26 cellular contexts compared by ENCODE assay signal in genomic region chr15:32829441-32829840, GRCh38.
"Had no signal": no experiment of that assay in that cellular context is flagged by ENCODE, and none has a peak within 500 bp of the region (broad histone marks: within the 10 kb centered on the region; RNA-seq: fewer than 3 reads in every experiment).

No MANE protein-coding gene starts in this region.

- H3K4me1 Mint-ChIP-seq: activated naive CD8-positive, alpha-beta T cell treated with anti-CD3 and anti-CD28 coated beads, Interleukin-2, amount 50 U/mL, for 24 hours; brain had no signal

- H3K4me3 Mint-ChIP-seq: activated CD4-positive, alpha-beta memory T cell treated with anti-CD3 and anti-CD28 coated beads for 36 hours; activated naive CD8-positive, alpha-beta T cell treated with anti-CD3 and anti-CD28 coated beads, Interleukin-2, amount 50 U/mL, for 24 hours; activated T-cell treated with anti-CD3 and anti-CD28 coated beads, Interleukin-2, amount 50 U/mL, for 72 hours; brain; memory B cell; nephron progenitor cell had no signal

- H3K36me3 ChIP-seq: esophagus muscularis mucosa, gastroesophageal sphincter, heart right ventricle, right lobe of liver, uterus had no signal

- H3K4me1 ChIP-seq: heart right ventricle, right lobe of liver, testis, uterus had no signal

- H3K4me3 ChIP-seq: dorsolateral prefrontal cortex, esophagus muscularis mucosa, gastroesophageal sphincter, heart right ventricle, right lobe of liver, testis, uterus had no signal

- H3K27ac Mint-ChIP-seq: activated CD4-positive, alpha-beta memory T cell treated with anti-CD3 and anti-CD28 coated beads for 36 hours; activated naive CD8-positive, alpha-beta T cell treated with anti-CD3 and anti-CD28 coated beads, Interleukin-2, amount 50 U/mL, for 24 hours; activated T-cell treated with anti-CD3 and anti-CD28 coated beads, Interleukin-2, amount 50 U/mL, for 72 hours; brain; memory B cell; nephron progenitor cell had no signal

- DNase-seq: activated CD4-positive, alpha-beta memory T cell treated with anti-CD3 and anti-CD28 coated beads for 36 hours; activated CD4-positive, alpha-beta T cell treated with anti-CD3 and anti-CD28 coated beads for 48 hours; activated effector memory CD4-positive, alpha-beta T cell treated with Interleukin-2 at 50 U/mL for 16 hours; activated naive CD4-positive, alpha-beta T cell treated with anti-CD3 and anti-CD28 coated beads, Interleukin-2, amount 50 U/mL, for 16 hours; activated naive CD8-positive, alpha-beta T cell treated with anti-CD3 and anti-CD28 coated beads, Interleukin-2, amount 50 U/mL, for 24 hours; activated T-cell treated with anti-CD3 and anti-CD28 coated beads, Interleukin-2, amount 50 U/mL, for 72 hours; anterior cingulate cortex; central memory CD4-positive, alpha-beta T cell; dorsolateral prefrontal cortex; heart right ventricle; left colon; nephron progenitor cell; right lobe of liver; small intestine; stimulated activated CD4-positive, alpha-beta T cell treated with anti-CD3 and anti-CD28 coated beads, Interleukin-15, amount 100 ng/mL, for 24 hours; stimulated activated CD4-positive, alpha-beta T cell treated with anti-CD3 and anti-CD28 coated beads, Interleukin-2, amount 100 ng/mL, for 48 hours; stimulated activated naive CD4-positive, alpha-beta T cell; testis; trophoblast cell; uterus had no signal

- H3K27me3 ChIP-seq: dorsolateral prefrontal cortex, gastroesophageal sphincter, right lobe of liver, testis, uterus had no signal

- FAIRE-seq: colon, keratinocyte, small intestine had no signal

- H3K27ac ChIP-seq: dorsolateral prefrontal cortex, esophagus muscularis mucosa, gastroesophageal sphincter, heart right ventricle, right lobe of liver, testis, uterus had no signal

- H3K36me3 Mint-ChIP-seq: activated CD4-positive, alpha-beta memory T cell treated with anti-CD3 and anti-CD28 coated beads for 36 hours; brain; memory B cell had no signal

- ATAC-seq: activated naive CD8-positive, alpha-beta T cell treated with anti-CD3 and anti-CD28 coated beads, Interleukin-2, amount 50 U/mL, for 24 hours; activated T-cell treated with anti-CD3 and anti-CD28 coated beads, Interleukin-2, amount 50 U/mL, for 72 hours; gastroesophageal sphincter; heart right ventricle; left colon; right lobe of liver had no signal

- H3K9me3 Mint-ChIP-seq: activated CD4-positive, alpha-beta memory T cell treated with anti-CD3 and anti-CD28 coated beads for 36 hours; activated naive CD8-positive, alpha-beta T cell treated with anti-CD3 and anti-CD28 coated beads, Interleukin-2, amount 50 U/mL, for 24 hours; memory B cell had no signal

- H3K9me3 ChIP-seq: esophagus muscularis mucosa, gastroesophageal sphincter, heart right ventricle, right lobe of liver, testis, uterus had no signal
